Comparison of ENCODE assay signal across 1 cellular context in the genomic region with DNA sequence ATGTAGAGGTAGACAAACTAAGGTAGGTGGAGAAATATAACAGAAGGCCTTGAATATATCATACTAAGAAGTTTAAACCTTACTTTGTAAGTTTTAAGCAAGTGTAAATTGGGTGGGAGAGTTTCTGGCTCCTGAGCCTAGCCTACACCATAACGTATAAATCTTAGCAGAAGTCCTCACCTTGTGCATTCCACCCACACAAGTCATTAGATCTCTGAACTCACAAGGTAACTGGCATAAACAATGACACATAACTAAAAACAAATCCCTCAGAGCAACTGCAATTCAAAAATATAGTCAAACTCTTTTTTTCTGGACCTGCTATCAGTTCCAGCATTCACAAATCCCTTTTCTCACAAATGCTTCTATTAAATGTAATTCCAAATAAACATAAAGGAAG.
TF ChIP-seq lines count a peak whose summit lies in the region.

No MANE protein-coding gene starts in this region.

TF ChIP-seq in HCT116, 20 proteins besides CTCF, POLR2A, EP300 and RAD21 (continued from another document):
- TF ChIP-seq, protein P1, sequence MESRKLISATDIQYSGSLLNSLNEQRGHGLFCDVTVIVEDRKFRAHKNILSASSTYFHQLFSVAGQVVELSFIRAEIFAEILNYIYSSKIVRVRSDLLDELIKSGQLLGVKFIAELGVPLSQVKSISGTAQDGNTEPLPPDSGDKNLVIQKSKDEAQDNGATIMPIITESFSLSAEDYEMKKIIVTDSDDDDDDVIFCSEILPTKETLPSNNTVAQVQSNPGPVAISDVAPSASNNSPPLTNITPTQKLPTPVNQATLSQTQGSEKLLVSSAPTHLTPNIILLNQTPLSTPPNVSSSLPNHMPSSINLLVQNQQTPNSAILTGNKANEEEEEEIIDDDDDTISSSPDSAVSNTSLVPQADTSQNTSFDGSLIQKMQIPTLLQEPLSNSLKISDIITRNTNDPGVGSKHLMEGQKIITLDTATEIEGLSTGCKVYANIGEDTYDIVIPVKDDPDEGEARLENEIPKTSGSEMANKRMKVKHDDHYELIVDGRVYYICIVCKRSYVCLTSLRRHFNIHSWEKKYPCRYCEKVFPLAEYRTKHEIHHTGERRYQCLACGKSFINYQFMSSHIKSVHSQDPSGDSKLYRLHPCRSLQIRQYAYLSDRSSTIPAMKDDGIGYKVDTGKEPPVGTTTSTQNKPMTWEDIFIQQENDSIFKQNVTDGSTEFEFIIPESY (IDR thresholded peaks at IDR 0.05; ENCODE audit: extremely low read depth, insufficient replicate concordance, low read length), result no peak
- TF ChIP-seq, protein P2, sequence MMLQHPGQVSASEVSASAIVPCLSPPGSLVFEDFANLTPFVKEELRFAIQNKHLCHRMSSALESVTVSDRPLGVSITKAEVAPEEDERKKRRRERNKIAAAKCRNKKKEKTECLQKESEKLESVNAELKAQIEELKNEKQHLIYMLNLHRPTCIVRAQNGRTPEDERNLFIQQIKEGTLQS (IDR thresholded peaks at IDR 0.05), result no peak
